In the genomic region with DNA sequence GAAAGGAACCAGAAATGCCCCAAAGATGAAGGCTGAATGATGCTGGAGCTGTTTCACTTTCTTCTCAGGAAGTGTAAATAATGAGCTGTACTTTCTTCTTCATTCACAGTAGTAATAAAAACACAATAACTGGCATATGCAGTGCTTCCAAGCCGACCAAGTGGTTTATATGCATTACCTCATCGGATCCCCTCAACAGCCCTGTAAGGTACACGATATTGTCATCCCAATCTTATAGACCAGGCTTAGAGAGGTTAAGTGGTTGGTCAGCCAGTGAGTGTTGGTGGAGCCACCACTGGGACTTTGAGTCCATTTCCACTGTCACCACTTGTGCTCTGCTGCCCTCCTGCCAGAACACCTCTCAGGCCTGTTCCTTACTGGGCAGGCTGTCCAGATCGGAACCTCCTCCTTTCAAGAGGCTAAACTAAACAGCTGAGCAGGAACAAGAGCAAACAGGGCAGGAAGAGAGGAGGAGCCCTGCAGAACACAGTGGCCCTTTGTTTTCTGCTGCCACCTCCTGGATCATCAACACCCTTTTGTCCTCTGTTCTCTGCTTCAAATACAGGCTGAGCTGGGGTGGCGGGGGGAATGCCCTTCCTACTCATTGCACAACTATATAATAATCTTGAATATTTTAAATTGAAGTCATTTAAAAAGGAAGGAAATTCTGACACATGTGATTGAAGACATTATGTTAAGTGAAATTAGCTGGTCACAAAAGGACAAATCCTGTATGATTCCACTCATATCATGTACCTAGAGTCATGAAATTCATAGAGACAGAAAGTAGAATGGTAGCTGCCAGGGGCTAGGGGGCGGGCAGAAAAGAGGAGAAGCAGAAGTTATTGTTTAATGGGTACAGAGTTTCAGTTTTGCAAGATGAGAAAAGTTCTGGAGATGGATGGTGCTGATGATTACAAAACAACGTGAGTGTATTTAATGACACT, we compare ENCODE assay signal across 1 cellular context.
TF ChIP-seq lines count a peak whose summit lies in the region.

No MANE protein-coding gene starts in this region.

TF ChIP-seq in HEK293, 187 proteins besides CTCF, POLR2A, EP300 and RAD21 (continued from another document):
- TF ChIP-seq, protein P1, sequence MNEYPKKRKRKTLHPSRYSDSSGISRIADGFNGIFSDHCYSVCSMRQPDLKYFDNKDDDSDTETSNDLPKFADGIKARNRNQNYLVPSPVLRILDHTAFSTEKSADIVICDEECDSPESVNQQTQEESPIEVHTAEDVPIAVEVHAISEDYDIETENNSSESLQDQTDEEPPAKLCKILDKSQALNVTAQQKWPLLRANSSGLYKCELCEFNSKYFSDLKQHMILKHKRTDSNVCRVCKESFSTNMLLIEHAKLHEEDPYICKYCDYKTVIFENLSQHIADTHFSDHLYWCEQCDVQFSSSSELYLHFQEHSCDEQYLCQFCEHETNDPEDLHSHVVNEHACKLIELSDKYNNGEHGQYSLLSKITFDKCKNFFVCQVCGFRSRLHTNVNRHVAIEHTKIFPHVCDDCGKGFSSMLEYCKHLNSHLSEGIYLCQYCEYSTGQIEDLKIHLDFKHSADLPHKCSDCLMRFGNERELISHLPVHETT (tag by site-specific recombination; IDR thresholded peaks at IDR 0.05): 0 out of 2 replicates have a peak, but pooled peaks have one; percentile 12
- TF ChIP-seq FEZF1 (tag by site-specific recombination; IDR thresholded peaks at IDR 0.05) (peak; percentile 37), ZNF544 (tag by site-specific recombination; IDR thresholded peaks at IDR 0.05) (no peak), ZNF169 (tag by site-specific recombination; IDR thresholded peaks at IDR 0.05) (no peak), ZBTB8A (tag by site-specific recombination; IDR thresholded peaks at IDR 0.05) (peak; percentile 59; the same call in 1 of the 2 replicates), ZNF629 (tag by site-specific recombination; IDR thresholded peaks at IDR 0.05) (peak; percentile 25; the same call in 1 of the 2 replicates), ZNF335 (tag by site-specific recombination; conservative IDR thresholded peaks at IDR 0.05) (peak; percentile 27; the same call in 1 of the 2 replicates), PBX3 (CRISPR knock-in tag; IDR thresholded peaks at IDR 0.05) (0 out of 2 replicates have a peak, but pooled peaks have one; percentile 35), SP2 (tag by site-specific recombination; IDR thresholded peaks at IDR 0.05) (peak; percentile 50), PATZ1 (tag by site-specific recombination; IDR thresholded peaks at IDR 0.05) (no peak), ZFP41 (tag by site-specific recombination; IDR thresholded peaks at IDR 0.05; ENCODE audit: borderline replicate concordance) (no peak), ZNF560 (tag by site-specific recombination; IDR thresholded peaks at IDR 0.05; ENCODE audit: borderline replicate concordance) (no peak), ZNF600 (tag by site-specific recombination; IDR thresholded peaks at IDR 0.05) (peak; percentile 99), SP3 (tag by site-specific recombination; IDR thresholded peaks at IDR 0.05) (0 out of 2 replicates have a peak, but pooled peaks have one; percentile 31), ZNF341 (tag by site-specific recombination; IDR thresholded peaks at IDR 0.05; ENCODE audit: low read depth) (peak; percentile 61), ZFP37 (tag by site-specific recombination; IDR thresholded peaks at IDR 0.05) (no peak), ZNF692 (tag by site-specific recombination; IDR thresholded peaks at IDR 0.05) (0 out of 2 replicates have a peak, but pooled peaks have one; percentile 34), ZNF785 (tag by site-specific recombination; IDR thresholded peaks at IDR 0.05) (no peak), GLIS1 (tag by site-specific recombination; IDR thresholded peaks at IDR 0.05) (0 out of 2 replicates have a peak, but pooled peaks have one; percentile 26), ZNF132 (tag by site-specific recombination; IDR thresholded peaks at IDR 0.05; ENCODE audit: borderline replicate concordance) (no peak), ZNF707 (tag by site-specific recombination; IDR thresholded peaks at IDR 0.05) (no peak), OSR2 (tag by site-specific recombination; IDR thresholded peaks at IDR 0.05) (peak; percentile 70), ZNF514 (tag by site-specific recombination; IDR thresholded peaks at IDR 0.05) (no peak), TRIM28 (IDR thresholded peaks at IDR 0.05; ENCODE audit: borderline replicate concordance, low read length) (peak; percentile 92), ZBTB20 (tag by site-specific recombination; IDR thresholded peaks at IDR 0.05) (peak; percentile 36; the same call in 1 of the 2 replicates), PRDM1 (tag by site-specific recombination; IDR thresholded peaks at IDR 0.05) (peak; percentile 34; the same call in 1 of the 2 replicates), ZNF571 (tag by site-specific recombination; IDR thresholded peaks at IDR 0.05) (no peak), ZNF366 (tag by site-specific recombination; conservative IDR thresholded peaks at IDR 0.05) (0 out of 2 replicates have a peak, but pooled peaks have one; percentile 36), ZNF155 (tag by site-specific recombination; IDR thresholded peaks at IDR 0.05) (no peak)
- TF ChIP-seq, protein P2, sequence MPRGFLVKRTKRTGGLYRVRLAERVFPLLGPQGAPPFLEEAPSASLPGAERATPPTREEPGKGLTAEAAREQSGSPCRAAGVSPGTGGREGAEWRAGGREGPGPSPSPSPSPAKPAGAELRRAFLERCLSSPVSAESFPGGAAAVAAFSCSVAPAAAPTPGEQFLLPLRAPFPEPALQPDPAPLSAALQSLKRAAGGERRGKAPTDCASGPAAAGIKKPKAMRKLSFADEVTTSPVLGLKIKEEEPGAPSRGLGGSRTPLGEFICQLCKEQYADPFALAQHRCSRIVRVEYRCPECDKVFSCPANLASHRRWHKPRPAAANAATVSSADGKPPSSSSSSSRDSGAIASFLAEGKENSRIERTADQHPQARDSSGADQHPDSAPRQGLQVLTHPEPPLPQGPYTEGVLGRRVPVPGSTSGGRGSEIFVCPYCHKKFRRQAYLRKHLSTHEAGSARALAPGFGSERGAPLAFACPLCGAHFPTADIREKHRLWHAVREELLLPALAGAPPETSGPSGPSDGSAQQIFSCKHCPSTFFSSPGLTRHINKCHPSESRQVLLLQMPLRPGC (tag by site-specific recombination; IDR thresholded peaks at IDR 0.05): no peak
- TF ChIP-seq, protein P3, sequence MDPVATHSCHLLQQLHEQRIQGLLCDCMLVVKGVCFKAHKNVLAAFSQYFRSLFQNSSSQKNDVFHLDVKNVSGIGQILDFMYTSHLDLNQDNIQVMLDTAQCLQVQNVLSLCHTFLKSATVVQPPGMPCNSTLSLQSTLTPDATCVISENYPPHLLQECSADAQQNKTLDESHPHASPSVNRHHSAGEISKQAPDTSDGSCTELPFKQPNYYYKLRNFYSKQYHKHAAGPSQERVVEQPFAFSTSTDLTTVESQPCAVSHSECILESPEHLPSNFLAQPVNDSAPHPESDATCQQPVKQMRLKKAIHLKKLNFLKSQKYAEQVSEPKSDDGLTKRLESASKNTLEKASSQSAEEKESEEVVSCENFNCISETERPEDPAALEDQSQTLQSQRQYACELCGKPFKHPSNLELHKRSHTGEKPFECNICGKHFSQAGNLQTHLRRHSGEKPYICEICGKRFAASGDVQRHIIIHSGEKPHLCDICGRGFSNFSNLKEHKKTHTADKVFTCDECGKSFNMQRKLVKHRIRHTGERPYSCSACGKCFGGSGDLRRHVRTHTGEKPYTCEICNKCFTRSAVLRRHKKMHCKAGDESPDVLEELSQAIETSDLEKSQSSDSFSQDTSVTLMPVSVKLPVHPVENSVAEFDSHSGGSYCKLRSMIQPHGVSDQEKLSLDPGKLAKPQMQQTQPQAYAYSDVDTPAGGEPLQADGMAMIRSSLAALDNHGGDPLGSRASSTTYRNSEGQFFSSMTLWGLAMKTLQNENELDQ (tag by site-specific recombination; IDR thresholded peaks at IDR 0.05; ENCODE audit: low read depth): no peak
- TF ChIP-seq, protein P4, sequence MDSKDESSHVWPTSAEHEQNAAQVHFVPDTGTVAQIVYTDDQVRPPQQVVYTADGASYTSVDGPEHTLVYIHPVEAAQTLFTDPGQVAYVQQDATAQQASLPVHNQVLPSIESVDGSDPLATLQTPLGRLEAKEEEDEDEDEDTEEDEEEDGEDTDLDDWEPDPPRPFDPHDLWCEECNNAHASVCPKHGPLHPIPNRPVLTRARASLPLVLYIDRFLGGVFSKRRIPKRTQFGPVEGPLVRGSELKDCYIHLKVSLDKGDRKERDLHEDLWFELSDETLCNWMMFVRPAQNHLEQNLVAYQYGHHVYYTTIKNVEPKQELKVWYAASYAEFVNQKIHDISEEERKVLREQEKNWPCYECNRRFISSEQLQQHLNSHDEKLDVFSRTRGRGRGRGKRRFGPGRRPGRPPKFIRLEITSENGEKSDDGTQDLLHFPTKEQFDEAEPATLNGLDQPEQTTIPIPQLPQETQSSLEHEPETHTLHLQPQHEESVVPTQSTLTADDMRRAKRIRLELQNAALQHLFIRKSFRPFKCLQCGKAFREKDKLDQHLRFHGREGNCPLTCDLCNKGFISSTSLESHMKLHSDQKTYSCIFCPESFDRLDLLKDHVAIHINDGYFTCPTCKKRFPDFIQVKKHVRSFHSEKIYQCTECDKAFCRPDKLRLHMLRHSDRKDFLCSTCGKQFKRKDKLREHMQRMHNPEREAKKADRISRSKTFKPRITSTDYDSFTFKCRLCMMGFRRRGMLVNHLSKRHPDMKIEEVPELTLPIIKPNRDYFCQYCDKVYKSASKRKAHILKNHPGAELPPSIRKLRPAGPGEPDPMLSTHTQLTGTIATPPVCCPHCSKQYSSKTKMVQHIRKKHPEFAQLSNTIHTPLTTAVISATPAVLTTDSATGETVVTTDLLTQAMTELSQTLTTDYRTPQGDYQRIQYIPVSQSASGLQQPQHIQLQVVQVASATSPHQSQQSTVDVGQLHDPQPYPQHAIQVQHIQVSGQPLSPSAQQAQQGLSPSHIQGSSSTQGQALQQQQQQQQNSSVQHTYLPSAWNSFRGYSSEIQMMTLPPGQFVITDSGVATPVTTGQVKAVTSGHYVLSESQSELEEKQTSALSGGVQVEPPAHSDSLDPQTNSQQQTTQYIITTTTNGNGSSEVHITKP (tag by site-specific recombination; IDR thresholded peaks at IDR 0.05): peak; percentile 74
- TF ChIP-seq, protein P5, sequence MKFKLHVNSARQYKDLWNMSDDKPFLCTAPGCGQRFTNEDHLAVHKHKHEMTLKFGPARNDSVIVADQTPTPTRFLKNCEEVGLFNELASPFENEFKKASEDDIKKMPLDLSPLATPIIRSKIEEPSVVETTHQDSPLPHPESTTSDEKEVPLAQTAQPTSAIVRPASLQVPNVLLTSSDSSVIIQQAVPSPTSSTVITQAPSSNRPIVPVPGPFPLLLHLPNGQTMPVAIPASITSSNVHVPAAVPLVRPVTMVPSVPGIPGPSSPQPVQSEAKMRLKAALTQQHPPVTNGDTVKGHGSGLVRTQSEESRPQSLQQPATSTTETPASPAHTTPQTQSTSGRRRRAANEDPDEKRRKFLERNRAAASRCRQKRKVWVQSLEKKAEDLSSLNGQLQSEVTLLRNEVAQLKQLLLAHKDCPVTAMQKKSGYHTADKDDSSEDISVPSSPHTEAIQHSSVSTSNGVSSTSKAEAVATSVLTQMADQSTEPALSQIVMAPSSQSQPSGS (tag by site-specific recombination; IDR thresholded peaks at IDR 0.05; ENCODE audit: low read depth): peak; percentile 92
